Comparison of ENCODE assay signal across 1 cellular context in the genomic region with DNA sequence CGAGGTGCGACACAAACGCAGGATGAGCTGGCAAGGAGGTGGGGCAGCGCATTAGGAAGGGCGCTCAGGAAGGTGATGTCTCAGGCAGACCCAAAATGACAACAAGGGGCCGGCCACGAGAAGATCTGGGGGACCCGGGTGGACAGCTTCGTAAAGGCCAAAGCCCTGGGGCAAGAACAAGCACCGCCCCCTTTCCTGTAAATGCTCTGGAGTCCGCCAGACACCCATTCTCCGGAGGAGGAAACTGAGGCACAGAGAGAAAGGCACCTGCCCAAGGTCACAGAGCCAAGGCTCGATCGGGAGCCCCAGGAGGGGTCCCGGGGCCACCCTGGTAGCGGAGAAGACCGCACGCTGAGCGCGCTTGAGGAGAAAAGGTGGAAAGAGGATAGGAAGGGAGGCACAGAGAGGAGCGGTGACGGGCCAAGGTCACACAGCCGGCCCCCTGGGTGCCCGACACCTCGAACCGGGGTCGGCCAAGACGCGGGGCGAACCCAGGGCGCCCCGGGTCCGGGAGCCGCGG.
TF ChIP-seq lines count a peak whose summit lies in the region.

No MANE protein-coding gene starts in this region.

TF ChIP-seq in HEK293, 187 proteins besides CTCF, POLR2A, EP300 and RAD21 (continued from another document):
- TF ChIP-seq, protein P1, sequence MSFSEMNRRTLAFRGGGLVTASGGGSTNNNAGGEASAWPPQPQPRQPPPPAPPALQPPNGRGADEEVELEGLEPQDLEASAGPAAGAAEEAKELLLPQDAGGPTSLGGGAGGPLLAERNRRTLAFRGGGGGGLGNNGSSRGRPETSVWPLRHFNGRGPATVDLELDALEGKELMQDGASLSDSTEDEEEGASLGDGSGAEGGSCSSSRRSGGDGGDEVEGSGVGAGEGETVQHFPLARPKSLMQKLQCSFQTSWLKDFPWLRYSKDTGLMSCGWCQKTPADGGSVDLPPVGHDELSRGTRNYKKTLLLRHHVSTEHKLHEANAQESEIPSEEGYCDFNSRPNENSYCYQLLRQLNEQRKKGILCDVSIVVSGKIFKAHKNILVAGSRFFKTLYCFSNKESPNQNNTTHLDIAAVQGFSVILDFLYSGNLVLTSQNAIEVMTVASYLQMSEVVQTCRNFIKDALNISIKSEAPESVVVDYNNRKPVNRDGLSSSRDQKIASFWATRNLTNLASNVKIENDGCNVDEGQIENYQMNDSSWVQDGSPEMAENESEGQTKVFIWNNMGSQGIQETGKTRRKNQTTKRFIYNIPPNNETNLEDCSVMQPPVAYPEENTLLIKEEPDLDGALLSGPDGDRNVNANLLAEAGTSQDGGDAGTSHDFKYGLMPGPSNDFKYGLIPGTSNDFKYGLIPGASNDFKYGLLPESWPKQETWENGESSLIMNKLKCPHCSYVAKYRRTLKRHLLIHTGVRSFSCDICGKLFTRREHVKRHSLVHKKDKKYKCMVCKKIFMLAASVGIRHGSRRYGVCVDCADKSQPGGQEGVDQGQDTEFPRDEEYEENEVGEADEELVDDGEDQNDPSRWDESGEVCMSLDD (tag by site-specific recombination; IDR thresholded peaks at IDR 0.05) = no peak
- TF ChIP-seq KLF7 (tag by site-specific recombination; IDR thresholded peaks at IDR 0.05; ENCODE audit: borderline replicate concordance) (no peak), ZNF776 (tag by site-specific recombination; IDR thresholded peaks at IDR 0.05; ENCODE audit: borderline replicate concordance) (no peak), ZNF10 (tag by site-specific recombination; IDR thresholded peaks at IDR 0.05) (no peak), ZNF146 (tag by site-specific recombination; IDR thresholded peaks at IDR 0.05) (0 out of 2 replicates have a peak, but pooled peaks have one; percentile 6), ZNF610 (tag by site-specific recombination; IDR thresholded peaks at IDR 0.05; ENCODE audit: borderline replicate concordance) (no peak), ZNF677 (tag by site-specific recombination; IDR thresholded peaks at IDR 0.05) (no peak), SP2 (tag by site-specific recombination; IDR thresholded peaks at IDR 0.05) (no peak), ZNF561 (tag by site-specific recombination; IDR thresholded peaks at IDR 0.05; ENCODE audit: borderline replicate concordance) (no peak), ZNF654 (tag by site-specific recombination; IDR thresholded peaks at IDR 0.05; ENCODE audit: low read depth) (no peak), ZNF600 (tag by site-specific recombination; IDR thresholded peaks at IDR 0.05) (no peak), ZNF223 (tag by site-specific recombination; IDR thresholded peaks at IDR 0.05) (no peak), ZNF391 (tag by site-specific recombination; IDR thresholded peaks at IDR 0.05; ENCODE audit: borderline replicate concordance, low read depth) (no peak), ZNF837 (tag by site-specific recombination; IDR thresholded peaks at IDR 0.05) (no peak), SP7 (tag by site-specific recombination; IDR thresholded peaks at IDR 0.05) (0 out of 2 replicates have a peak, but pooled peaks have one; percentile 14), ZNF248 (tag by site-specific recombination; IDR thresholded peaks at IDR 0.05) (no peak), ZNF514 (tag by site-specific recombination; IDR thresholded peaks at IDR 0.05) (no peak), ZBTB7A (tag by site-specific recombination; IDR thresholded peaks at IDR 0.05; ENCODE audit: low read depth) (no peak), ZNF112 (tag by site-specific recombination; IDR thresholded peaks at IDR 0.05) (no peak), ZNF624 (tag by site-specific recombination; IDR thresholded peaks at IDR 0.05) (no peak), YY2 (tag by site-specific recombination; IDR thresholded peaks at IDR 0.05) (no peak), ZNF596 (tag by site-specific recombination; IDR thresholded peaks at IDR 0.05) (no peak), ZNF121 (tag by site-specific recombination; IDR thresholded peaks at IDR 0.05) (peak; percentile 86; the same call in 1 of the 2 replicates), FEZF1 (tag by site-specific recombination; IDR thresholded peaks at IDR 0.05) (no peak), ZNF501 (tag by site-specific recombination; IDR thresholded peaks at IDR 0.05) (0 out of 2 replicates have a peak, but pooled peaks have one; percentile 14)
- TF ChIP-seq, protein P2, sequence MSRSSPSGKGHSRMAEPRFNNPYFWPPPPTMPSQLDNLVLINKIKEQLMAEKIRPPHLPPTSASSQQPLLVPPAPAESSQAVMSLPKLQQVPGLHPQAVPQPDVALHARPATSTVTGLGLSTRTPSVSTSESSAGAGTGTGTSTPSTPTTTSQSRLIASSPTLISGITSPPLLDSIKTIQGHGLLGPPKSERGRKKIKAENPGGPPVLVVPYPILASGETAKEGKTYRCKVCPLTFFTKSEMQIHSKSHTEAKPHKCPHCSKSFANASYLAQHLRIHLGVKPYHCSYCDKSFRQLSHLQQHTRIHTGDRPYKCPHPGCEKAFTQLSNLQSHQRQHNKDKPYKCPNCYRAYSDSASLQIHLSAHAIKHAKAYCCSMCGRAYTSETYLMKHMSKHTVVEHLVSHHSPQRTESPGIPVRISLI (tag by site-specific recombination; IDR thresholded peaks at IDR 0.05) = no peak
- TF ChIP-seq, protein P3, sequence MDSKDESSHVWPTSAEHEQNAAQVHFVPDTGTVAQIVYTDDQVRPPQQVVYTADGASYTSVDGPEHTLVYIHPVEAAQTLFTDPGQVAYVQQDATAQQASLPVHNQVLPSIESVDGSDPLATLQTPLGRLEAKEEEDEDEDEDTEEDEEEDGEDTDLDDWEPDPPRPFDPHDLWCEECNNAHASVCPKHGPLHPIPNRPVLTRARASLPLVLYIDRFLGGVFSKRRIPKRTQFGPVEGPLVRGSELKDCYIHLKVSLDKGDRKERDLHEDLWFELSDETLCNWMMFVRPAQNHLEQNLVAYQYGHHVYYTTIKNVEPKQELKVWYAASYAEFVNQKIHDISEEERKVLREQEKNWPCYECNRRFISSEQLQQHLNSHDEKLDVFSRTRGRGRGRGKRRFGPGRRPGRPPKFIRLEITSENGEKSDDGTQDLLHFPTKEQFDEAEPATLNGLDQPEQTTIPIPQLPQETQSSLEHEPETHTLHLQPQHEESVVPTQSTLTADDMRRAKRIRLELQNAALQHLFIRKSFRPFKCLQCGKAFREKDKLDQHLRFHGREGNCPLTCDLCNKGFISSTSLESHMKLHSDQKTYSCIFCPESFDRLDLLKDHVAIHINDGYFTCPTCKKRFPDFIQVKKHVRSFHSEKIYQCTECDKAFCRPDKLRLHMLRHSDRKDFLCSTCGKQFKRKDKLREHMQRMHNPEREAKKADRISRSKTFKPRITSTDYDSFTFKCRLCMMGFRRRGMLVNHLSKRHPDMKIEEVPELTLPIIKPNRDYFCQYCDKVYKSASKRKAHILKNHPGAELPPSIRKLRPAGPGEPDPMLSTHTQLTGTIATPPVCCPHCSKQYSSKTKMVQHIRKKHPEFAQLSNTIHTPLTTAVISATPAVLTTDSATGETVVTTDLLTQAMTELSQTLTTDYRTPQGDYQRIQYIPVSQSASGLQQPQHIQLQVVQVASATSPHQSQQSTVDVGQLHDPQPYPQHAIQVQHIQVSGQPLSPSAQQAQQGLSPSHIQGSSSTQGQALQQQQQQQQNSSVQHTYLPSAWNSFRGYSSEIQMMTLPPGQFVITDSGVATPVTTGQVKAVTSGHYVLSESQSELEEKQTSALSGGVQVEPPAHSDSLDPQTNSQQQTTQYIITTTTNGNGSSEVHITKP (tag by site-specific recombination; IDR thresholded peaks at IDR 0.05) = no peak
- TF ChIP-seq, protein P4, sequence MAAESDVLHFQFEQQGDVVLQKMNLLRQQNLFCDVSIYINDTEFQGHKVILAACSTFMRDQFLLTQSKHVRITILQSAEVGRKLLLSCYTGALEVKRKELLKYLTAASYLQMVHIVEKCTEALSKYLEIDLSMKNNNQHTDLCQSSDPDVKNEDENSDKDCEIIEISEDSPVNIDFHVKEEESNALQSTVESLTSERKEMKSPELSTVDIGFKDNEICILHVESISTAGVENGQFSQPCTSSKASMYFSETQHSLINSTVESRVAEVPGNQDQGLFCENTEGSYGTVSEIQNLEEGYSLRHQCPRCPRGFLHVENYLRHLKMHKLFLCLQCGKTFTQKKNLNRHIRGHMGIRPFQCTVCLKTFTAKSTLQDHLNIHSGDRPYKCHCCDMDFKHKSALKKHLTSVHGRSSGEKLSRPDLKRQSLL (tag by site-specific recombination; IDR thresholded peaks at IDR 0.05) = no peak
- TF ChIP-seq, protein P5, sequence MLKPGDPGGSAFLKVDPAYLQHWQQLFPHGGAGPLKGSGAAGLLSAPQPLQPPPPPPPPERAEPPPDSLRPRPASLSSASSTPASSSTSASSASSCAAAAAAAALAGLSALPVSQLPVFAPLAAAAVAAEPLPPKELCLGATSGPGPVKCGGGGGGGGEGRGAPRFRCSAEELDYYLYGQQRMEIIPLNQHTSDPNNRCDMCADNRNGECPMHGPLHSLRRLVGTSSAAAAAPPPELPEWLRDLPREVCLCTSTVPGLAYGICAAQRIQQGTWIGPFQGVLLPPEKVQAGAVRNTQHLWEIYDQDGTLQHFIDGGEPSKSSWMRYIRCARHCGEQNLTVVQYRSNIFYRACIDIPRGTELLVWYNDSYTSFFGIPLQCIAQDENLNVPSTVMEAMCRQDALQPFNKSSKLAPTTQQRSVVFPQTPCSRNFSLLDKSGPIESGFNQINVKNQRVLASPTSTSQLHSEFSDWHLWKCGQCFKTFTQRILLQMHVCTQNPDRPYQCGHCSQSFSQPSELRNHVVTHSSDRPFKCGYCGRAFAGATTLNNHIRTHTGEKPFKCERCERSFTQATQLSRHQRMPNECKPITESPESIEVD (tag by site-specific recombination; IDR thresholded peaks at IDR 0.05) = no peak
- TF ChIP-seq, protein P6, sequence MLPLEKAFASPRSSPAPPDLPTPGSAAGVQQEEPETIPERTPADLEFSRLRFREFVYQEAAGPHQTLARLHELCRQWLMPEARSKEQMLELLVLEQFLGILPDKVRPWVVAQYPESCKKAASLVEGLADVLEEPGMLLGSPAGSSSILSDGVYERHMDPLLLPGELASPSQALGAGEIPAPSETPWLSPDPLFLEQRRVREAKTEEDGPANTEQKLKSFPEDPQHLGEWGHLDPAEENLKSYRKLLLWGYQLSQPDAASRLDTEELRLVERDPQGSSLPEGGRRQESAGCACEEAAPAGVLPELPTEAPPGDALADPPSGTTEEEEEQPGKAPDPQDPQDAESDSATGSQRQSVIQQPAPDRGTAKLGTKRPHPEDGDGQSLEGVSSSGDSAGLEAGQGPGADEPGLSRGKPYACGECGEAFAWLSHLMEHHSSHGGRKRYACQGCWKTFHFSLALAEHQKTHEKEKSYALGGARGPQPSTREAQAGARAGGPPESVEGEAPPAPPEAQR (tag by site-specific recombination; IDR thresholded peaks at IDR 0.05) = no peak
- TF ChIP-seq, protein P7, sequence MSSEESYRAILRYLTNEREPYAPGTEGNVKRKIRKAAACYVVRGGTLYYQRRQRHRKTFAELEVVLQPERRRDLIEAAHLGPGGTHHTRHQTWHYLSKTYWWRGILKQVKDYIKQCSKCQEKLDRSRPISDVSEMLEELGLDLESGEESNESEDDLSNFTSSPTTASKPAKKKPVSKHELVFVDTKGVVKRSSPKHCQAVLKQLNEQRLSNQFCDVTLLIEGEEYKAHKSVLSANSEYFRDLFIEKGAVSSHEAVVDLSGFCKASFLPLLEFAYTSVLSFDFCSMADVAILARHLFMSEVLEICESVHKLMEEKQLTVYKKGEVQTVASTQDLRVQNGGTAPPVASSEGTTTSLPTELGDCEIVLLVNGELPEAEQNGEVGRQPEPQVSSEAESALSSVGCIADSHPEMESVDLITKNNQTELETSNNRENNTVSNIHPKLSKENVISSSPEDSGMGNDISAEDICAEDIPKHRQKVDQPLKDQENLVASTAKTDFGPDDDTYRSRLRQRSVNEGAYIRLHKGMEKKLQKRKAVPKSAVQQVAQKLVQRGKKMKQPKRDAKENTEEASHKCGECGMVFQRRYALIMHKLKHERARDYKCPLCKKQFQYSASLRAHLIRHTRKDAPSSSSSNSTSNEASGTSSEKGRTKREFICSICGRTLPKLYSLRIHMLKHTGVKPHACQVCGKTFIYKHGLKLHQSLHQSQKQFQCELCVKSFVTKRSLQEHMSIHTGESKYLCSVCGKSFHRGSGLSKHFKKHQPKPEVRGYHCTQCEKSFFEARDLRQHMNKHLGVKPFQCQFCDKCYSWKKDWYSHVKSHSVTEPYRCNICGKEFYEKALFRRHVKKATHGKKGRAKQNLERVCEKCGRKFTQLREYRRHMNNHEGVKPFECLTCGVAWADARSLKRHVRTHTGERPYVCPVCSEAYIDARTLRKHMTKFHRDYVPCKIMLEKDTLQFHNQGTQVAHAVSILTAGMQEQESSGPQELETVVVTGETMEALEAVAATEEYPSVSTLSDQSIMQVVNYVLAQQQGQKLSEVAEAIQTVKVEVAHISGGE (tag by site-specific recombination; conservative IDR thresholded peaks at IDR 0.05; ENCODE audit: low read depth) = no peak
- TF ChIP-seq, protein P8, sequence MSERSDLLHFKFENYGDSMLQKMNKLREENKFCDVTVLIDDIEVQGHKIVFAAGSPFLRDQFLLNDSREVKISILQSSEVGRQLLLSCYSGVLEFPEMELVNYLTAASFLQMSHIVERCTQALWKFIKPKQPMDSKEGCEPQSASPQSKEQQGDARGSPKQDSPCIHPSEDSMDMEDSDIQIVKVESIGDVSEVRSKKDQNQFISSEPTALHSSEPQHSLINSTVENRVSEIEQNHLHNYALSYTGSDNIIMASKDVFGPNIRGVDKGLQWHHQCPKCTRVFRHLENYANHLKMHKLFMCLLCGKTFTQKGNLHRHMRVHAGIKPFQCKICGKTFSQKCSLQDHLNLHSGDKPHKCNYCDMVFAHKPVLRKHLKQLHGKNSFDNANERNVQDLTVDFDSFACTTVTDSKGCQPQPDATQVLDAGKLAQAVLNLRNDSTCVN (tag by site-specific recombination; optimal IDR thresholded peaks at IDR 0.05) = no peak
